In the genomic region with DNA sequence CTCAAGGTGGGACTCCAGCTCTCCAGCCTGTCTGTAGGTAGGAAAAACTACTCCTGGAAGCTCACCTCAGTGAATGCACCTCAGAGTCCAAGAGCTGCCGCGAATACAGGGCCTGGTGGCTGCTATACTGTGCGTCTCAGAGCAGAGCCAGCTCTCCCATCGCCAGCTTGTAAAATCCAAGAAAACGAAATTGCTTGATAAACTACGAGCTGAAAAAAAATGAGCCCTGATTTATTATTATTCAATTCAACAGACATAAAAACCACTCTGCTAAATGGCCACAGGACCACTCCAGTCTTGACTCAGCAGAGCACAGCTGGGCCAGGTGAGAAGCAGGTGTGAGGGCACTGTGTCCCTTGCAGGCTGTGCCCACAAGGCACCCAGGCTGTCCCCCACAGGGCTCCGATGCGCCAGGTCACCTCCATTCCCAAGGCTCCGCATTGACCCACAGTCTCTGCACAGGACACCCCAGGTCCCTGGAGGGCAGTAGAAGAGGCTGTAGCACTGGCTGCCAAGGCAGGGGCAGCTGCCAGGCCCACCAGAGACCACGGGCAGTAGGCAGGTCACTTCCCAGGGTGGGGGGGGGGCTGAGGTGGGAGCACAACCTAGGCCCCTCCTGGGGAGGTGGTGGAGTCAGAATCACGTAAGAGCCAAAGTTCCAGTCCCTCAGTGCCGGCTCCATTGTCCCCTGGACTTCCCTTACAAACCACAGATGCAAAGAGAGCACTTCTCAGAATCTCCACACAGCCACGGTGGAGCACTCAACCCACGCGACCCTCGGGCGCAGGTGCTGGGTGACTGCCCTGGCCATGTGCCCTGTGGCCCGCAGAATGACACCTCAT, we compare ENCODE assay signal across 18 cellular contexts.
"Had no signal": no experiment of that assay in that cellular context is flagged by ENCODE, and none has a peak within 500 bp of the region (broad histone marks: within the 10 kb centered on the region; RNA-seq: fewer than 3 reads in every experiment).

No MANE protein-coding gene starts in this region.

- H3K4me1 ChIP-seq: gastroesophageal sphincter had no signal

- H3K27ac Mint-ChIP-seq: activated CD8-positive, alpha-beta T cell treated with anti-CD3 and anti-CD28 coated beads, Interleukin-2, amount 10 ng/mL, durations not matched to agents 7 days and 5 days; endodermal cell; stimulated activated memory B cell treated with anti-CD40 and anti-IgM and Interleukin-4, amounts not matched to agents 10 μg/mL and 1 μg/mL and 100 μg/mL, for 72 hours had no signal

- H3K36me3 ChIP-seq: ovary, WERI-Rb-1 had no signal

- ATAC-seq: activated CD8-positive, alpha-beta T cell treated with anti-CD3 and anti-CD28 coated beads, Interleukin-2, amount 10 ng/mL, durations not matched to agents 7 days and 5 days; gastroesophageal sphincter; left lobe of liver; stimulated activated memory B cell treated with anti-CD40 and anti-IgM and Interleukin-4, amounts not matched to agents 10 μg/mL and 1 μg/mL and 100 μg/mL, for 72 hours; T-helper 17 cell had no signal

- FAIRE-seq: astrocyte, bronchial epithelial cell, islet of Langerhans had no signal

- H3K27ac ChIP-seq: dorsolateral prefrontal cortex, gastroesophageal sphincter, tibial nerve, WERI-Rb-1 had no signal

- H3K4me1 Mint-ChIP-seq: neural crest cell; stimulated activated memory B cell treated with anti-CD40 and anti-IgM and Interleukin-4, amounts not matched to agents 10 μg/mL and 1 μg/mL and 100 μg/mL, for 72 hours; T-helper 17 cell had no signal

- H3K4me3 ChIP-seq: dorsolateral prefrontal cortex, gastroesophageal sphincter, ovary, tibial nerve had no signal

- H3K9me3 ChIP-seq: gastroesophageal sphincter, ovary, tibial nerve had no signal

- H3K27me3 Mint-ChIP-seq: stimulated activated memory B cell treated with anti-CD40 and anti-IgM and Interleukin-4, amounts not matched to agents 10 μg/mL and 1 μg/mL and 100 μg/mL, for 72 hours; T-helper 17 cell had no signal

- H3K27me3 ChIP-seq: dorsolateral prefrontal cortex, gastroesophageal sphincter, ovary, tibial nerve had no signal

- DNase-seq: activated CD4-positive, alpha-beta T cell treated with anti-CD3 and anti-CD28 coated beads for 48 hours; activated CD8-positive, alpha-beta memory T cell treated with anti-CD3 and anti-CD28 coated beads, Interleukin-2, amount 50 U/mL, for 48 hours; activated CD8-positive, alpha-beta T cell treated with anti-CD3 and anti-CD28 coated beads, Interleukin-2, amount 10 ng/mL, durations not matched to agents 7 days and 5 days; activated naive CD4-positive, alpha-beta T cell treated with anti-CD3 and anti-CD28 coated beads, Interleukin-2, amount 50 U/mL, for 16 hours; endodermal cell; ovary; stimulated activated CD4-positive, alpha-beta T cell treated with anti-CD3 and anti-CD28 coated beads, Interleukin-2, amount 100 ng/mL, for 48 hours; T-helper 17 cell; WERI-Rb-1 had no signal

- H3K4me3 Mint-ChIP-seq: activated CD8-positive, alpha-beta T cell treated with anti-CD3 and anti-CD28 coated beads, Interleukin-2, amount 10 ng/mL, durations not matched to agents 7 days and 5 days; endodermal cell; neural crest cell; stimulated activated memory B cell treated with anti-CD40 and anti-IgM and Interleukin-4, amounts not matched to agents 10 μg/mL and 1 μg/mL and 100 μg/mL, for 72 hours; T-helper 17 cell had no signal

- H3K9me3 Mint-ChIP-seq: stimulated activated memory B cell treated with anti-CD40 and anti-IgM and Interleukin-4, amounts not matched to agents 10 μg/mL and 1 μg/mL and 100 μg/mL, for 72 hours had no signal
